In genomic region chr18:12595571-12596255, GRCh38 we compare ENCODE assay signal across 1 cellular context.
TF ChIP-seq lines count a peak whose summit lies in the region.

No MANE protein-coding gene starts in this region.

TF ChIP-seq in HepG2, 621 proteins besides CTCF, POLR2A, EP300 and RAD21 (continued from another document and continues in another):
- no peak for TF ChIP-seq CREBL2 (CRISPR knock-in tag; IDR thresholded peaks at IDR 0.05; ENCODE audit: borderline replicate concordance)
- TF ChIP-seq FOSL1 (CRISPR knock-in tag; IDR thresholded peaks at IDR 0.05; ENCODE audit: borderline replicate concordance) = no peak
- TF ChIP-seq, protein P1, sequence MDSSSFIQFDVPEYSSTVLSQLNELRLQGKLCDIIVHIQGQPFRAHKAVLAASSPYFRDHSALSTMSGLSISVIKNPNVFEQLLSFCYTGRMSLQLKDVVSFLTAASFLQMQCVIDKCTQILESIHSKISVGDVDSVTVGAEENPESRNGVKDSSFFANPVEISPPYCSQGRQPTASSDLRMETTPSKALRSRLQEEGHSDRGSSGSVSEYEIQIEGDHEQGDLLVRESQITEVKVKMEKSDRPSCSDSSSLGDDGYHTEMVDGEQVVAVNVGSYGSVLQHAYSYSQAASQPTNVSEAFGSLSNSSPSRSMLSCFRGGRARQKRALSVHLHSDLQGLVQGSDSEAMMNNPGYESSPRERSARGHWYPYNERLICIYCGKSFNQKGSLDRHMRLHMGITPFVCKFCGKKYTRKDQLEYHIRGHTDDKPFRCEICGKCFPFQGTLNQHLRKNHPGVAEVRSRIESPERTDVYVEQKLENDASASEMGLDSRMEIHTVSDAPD (CRISPR knock-in tag; IDR thresholded peaks at IDR 0.05) = no peak; the same call in 1 of the 2 replicates
- TF ChIP-seq ZNF772 (CRISPR knock-in tag; IDR thresholded peaks at IDR 0.05) = no peak
- TF ChIP-seq SATB2 (CRISPR knock-in tag; IDR thresholded peaks at IDR 0.05) = no peak
- TF ChIP-seq NFYC (CRISPR knock-in tag; IDR thresholded peaks at IDR 0.05) = no peak
- peak; percentile 29 for TF ChIP-seq PHF5A (CRISPR knock-in tag; IDR thresholded peaks at IDR 0.05; ENCODE audit: low read depth, unreplicated experiment)
- no peak for TF ChIP-seq MTA1 (CRISPR knock-in tag; IDR thresholded peaks at IDR 0.05; ENCODE audit: borderline replicate concordance)
- TF ChIP-seq ZNF746 (CRISPR knock-in tag; IDR thresholded peaks at IDR 0.05) = no peak
- TF ChIP-seq TP53 (CRISPR knock-in tag; conservative IDR thresholded peaks at IDR 0.05) = no peak
- TF ChIP-seq ZNF264 (CRISPR knock-in tag; IDR thresholded peaks at IDR 0.05) = no peak
- TF ChIP-seq ZNF546 (CRISPR knock-in tag; conservative IDR thresholded peaks at IDR 0.05) = no peak
- no peak for TF ChIP-seq ZBTB42 (CRISPR knock-in tag; IDR thresholded peaks at IDR 0.05)
- no peak for TF ChIP-seq RARG (CRISPR knock-in tag; IDR thresholded peaks at IDR 0.05; ENCODE audit: low read depth)
- no peak for TF ChIP-seq SETDB1 (CRISPR knock-in tag; IDR thresholded peaks at IDR 0.05; ENCODE audit: borderline replicate concordance)
- TF ChIP-seq ZNF598 (CRISPR knock-in tag; IDR thresholded peaks at IDR 0.05; ENCODE audit: borderline replicate concordance) = no peak
- no peak; the same call in 1 of the 2 replicates for TF ChIP-seq ETV5 (CRISPR knock-in tag; IDR thresholded peaks at IDR 0.05; ENCODE audit: borderline replicate concordance)
- no peak for TF ChIP-seq NCOA5 (CRISPR knock-in tag; IDR thresholded peaks at IDR 0.05)
- TF ChIP-seq ZNF383 (CRISPR knock-in tag; IDR thresholded peaks at IDR 0.05; ENCODE audit: borderline replicate concordance) = no peak
- peak; percentile 79; the same call in 1 of the 2 replicates for TF ChIP-seq AHDC1 (CRISPR knock-in tag; IDR thresholded peaks at IDR 0.05; ENCODE audit: borderline replicate concordance)
- TF ChIP-seq ZNF709 (CRISPR knock-in tag; IDR thresholded peaks at IDR 0.05) = no peak
- no peak for TF ChIP-seq ZBTB7A (CRISPR knock-in tag; IDR thresholded peaks at IDR 0.05)
- TF ChIP-seq SMAD9 (CRISPR knock-in tag; IDR thresholded peaks at IDR 0.05) = no peak
- TF ChIP-seq HINFP (CRISPR knock-in tag; IDR thresholded peaks at IDR 0.05; ENCODE audit: low read depth) = no peak
- no peak for TF ChIP-seq ZNF501 (CRISPR knock-in tag; IDR thresholded peaks at IDR 0.05)
- TF ChIP-seq, protein P2, sequence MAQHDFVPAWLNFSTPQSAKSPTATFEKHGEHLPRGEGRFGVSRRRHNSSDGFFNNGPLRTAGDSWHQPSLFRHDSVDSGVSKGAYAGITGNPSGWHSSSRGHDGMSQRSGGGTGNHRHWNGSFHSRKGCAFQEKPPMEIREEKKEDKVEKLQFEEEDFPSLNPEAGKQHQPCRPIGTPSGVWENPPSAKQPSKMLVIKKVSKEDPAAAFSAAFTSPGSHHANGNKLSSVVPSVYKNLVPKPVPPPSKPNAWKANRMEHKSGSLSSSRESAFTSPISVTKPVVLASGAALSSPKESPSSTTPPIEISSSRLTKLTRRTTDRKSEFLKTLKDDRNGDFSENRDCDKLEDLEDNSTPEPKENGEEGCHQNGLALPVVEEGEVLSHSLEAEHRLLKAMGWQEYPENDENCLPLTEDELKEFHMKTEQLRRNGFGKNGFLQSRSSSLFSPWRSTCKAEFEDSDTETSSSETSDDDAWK (CRISPR knock-in tag; IDR thresholded peaks at IDR 0.05) = no peak
- TF ChIP-seq MAX (IDR thresholded peaks at IDR 0.05) = no peak
- no peak for TF ChIP-seq MTERF4 (CRISPR knock-in tag; IDR thresholded peaks at IDR 0.05)
- TF ChIP-seq, protein P3, sequence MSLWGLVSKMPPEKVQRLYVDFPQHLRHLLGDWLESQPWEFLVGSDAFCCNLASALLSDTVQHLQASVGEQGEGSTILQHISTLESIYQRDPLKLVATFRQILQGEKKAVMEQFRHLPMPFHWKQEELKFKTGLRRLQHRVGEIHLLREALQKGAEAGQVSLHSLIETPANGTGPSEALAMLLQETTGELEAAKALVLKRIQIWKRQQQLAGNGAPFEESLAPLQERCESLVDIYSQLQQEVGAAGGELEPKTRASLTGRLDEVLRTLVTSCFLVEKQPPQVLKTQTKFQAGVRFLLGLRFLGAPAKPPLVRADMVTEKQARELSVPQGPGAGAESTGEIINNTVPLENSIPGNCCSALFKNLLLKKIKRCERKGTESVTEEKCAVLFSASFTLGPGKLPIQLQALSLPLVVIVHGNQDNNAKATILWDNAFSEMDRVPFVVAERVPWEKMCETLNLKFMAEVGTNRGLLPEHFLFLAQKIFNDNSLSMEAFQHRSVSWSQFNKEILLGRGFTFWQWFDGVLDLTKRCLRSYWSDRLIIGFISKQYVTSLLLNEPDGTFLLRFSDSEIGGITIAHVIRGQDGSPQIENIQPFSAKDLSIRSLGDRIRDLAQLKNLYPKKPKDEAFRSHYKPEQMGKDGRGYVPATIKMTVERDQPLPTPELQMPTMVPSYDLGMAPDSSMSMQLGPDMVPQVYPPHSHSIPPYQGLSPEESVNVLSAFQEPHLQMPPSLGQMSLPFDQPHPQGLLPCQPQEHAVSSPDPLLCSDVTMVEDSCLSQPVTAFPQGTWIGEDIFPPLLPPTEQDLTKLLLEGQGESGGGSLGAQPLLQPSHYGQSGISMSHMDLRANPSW (CRISPR knock-in tag; IDR thresholded peaks at IDR 0.05; ENCODE audit: borderline replicate concordance) = no peak
- TF ChIP-seq RFX1 (IDR thresholded peaks at IDR 0.05) = no peak
- no peak for TF ChIP-seq ZNF430 (CRISPR knock-in tag; IDR thresholded peaks at IDR 0.05)
- TF ChIP-seq TARDBP (CRISPR knock-in tag; IDR thresholded peaks at IDR 0.05) = peak; percentile 66
- TF ChIP-seq ZNF556 (CRISPR knock-in tag; IDR thresholded peaks at IDR 0.05; ENCODE audit: borderline replicate concordance) = no peak
- no peak for TF ChIP-seq TFDP2 (CRISPR knock-in tag; IDR thresholded peaks at IDR 0.05)
- no peak for TF ChIP-seq EZH2 (conservative IDR thresholded peaks at IDR 0.05; ENCODE audit: low read depth, low read length)
- no peak for TF ChIP-seq ZNF224 (CRISPR knock-in tag; IDR thresholded peaks at IDR 0.05)
- no peak for TF ChIP-seq ARNTL (CRISPR knock-in tag; IDR thresholded peaks at IDR 0.05)
- TF ChIP-seq HNF1B (CRISPR knock-in tag; IDR thresholded peaks at IDR 0.05) = no peak
- TF ChIP-seq ZNF256 (CRISPR knock-in tag; conservative IDR thresholded peaks at IDR 0.05) = no peak
- TF ChIP-seq, protein P4, sequence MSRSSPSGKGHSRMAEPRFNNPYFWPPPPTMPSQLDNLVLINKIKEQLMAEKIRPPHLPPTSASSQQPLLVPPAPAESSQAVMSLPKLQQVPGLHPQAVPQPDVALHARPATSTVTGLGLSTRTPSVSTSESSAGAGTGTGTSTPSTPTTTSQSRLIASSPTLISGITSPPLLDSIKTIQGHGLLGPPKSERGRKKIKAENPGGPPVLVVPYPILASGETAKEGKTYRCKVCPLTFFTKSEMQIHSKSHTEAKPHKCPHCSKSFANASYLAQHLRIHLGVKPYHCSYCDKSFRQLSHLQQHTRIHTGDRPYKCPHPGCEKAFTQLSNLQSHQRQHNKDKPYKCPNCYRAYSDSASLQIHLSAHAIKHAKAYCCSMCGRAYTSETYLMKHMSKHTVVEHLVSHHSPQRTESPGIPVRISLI (CRISPR knock-in tag; IDR thresholded peaks at IDR 0.05; ENCODE audit: borderline replicate concordance) = peak; percentile 92
- TF ChIP-seq NCOA2 (CRISPR knock-in tag; IDR thresholded peaks at IDR 0.05) = peak; percentile 89
